ENCODE assay signal across 8 cellular contexts in the genomic region with DNA sequence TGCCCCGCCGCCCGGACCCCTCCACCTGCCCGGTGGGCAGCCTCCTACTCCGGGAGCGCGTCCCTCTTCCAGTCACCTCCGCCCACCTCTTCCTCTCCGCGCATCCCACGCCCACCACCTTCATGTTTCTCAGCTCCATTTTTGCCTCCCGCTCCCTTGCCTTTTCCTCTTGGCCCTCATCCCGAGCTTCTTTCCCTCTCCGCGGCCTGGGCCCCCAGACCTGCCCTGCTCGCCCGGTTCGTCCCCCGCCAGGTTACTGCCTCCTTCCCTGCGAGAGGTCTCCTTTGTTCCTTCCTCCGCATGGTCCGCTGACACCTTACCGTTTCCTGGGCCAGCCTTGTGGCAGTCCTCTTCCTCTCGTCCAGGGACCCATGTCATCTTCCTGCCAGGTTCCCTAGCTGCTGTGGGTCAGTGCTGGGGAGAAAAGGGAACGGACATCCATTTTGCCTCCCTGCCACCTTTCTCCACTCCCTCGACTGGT. TPM values are rescaled to one million over a fixed set of nuclear protein-coding genes. Genes with fewer than 3 reads are reported as not detected.
DNase-seq lines count a peak whose midpoint lies in the region; ATAC-seq, FAIRE-seq and TF ChIP-seq lines count a peak whose summit lies in the region.

No MANE protein-coding gene starts in this region.

- DNase-seq in ELR (ENCODE audit: low read depth) = peak; percentile 50
- DNase-seq in IMR-90 = no peak
- peak; percentile 66 for DNase-seq in activated CD8-positive, alpha-beta memory T cell treated with anti-CD3 and anti-CD28 coated beads, Interleukin-2, amount 50 U/mL, for 48 hours
- peak; percentile 36 for DNase-seq in glomerular visceral epithelial cell (ENCODE audit: extremely low spot score)
- peak; percentile 39 to 76 (median 56) for DNase-seq in pancreas
- no peak for DNase-seq in SHP77 treated with DMSO at 0.1 percent for 48 hours (lab: John Stamatoyannopoulos, UW)
- DNase-seq in GM13977 (ENCODE audit: low spot score) = no peak
- no peak for DNase-seq in NCI-H1417 treated with DMSO at 0.1 percent for 48 hours (lab: John Stamatoyannopoulos, UW)

- H3K36me3 ChIP-seq in IMR-90 (ENCODE audit: control insufficient read depth, insufficient read depth, low read length) = peaks cover 35% of the 10 kb centered on the region
- no peaks in the 10 kb centered on the region for H3K36me3 ChIP-seq in pancreas

- peak overlapping the region; percentile 91 for H3K14ac ChIP-seq in IMR-90 (replicated peaks; ENCODE audit: low read depth, low read length)

- H2AFZ ChIP-seq in IMR-90 (replicated peaks; ENCODE audit: low read length, poor library complexity) = peak overlapping the region; percentile 84

- CTCF ChIA-PET in IMR-90 (lab: Yijun Ruan, JAX) = interaction anchor here (0.9 kb wide), 1 partner anchor 76 kb away, joined by 4 read pairs; no protein-coding TSS in a partner anchor

- peak overlapping the region; percentile 88 for H4K5ac ChIP-seq in IMR-90 (ENCODE audit: low read depth, low read length)

- peak overlapping the region; percentile 99 for H3K9ac ChIP-seq in IMR-90 (ENCODE audit: low read depth, low read length)

- WGBS in IMR-90 (ENCODE audit: extremely low coverage in 2 of 2, insufficient read length in 1 of 2), 2 experiments = 1% methylated on average over 20 of the region's 26 CpGs; no CpG with 5 or more reads in 1 of the 2 experiments
- 0 to 1% methylated on average over 25 to 26 of the region's 26 CpGs for WGBS in pancreas, 2 donors

- peaks cover 47% of the 10 kb centered on the region for H3K9me1 ChIP-seq in IMR-90 (ENCODE audit: insufficient read depth, low read length)

- peak overlapping the region; percentile 95 for H3K56ac ChIP-seq in IMR-90 (ENCODE audit: extremely low read depth, insufficient read depth, low read length)

- H2BK5ac ChIP-seq in IMR-90 (ENCODE audit: low read depth, low read length, poor library complexity, severe bottlenecking) = peak overlapping the region; percentile 92

- peaks cover 55% of the 10 kb centered on the region for H4K20me1 ChIP-seq in IMR-90 (ENCODE audit: insufficient read depth, low read length)

- peak overlapping the region; percentile 98 for H3K23ac ChIP-seq in IMR-90 (ENCODE audit: low read depth, low read length)

- peaks cover 18 to 75% of the 10 kb centered on the region in 2 experiments for H3K79me1 ChIP-seq in IMR-90 (ENCODE audit: low read depth in 1 of 2, low read length in 2 of 2)

- FAIRE-seq in pancreas (lab: Jason Lieb, UNC) = no peak

- peak overlapping the region; percentile 95 for H2AK9ac ChIP-seq in IMR-90 (replicated peaks; ENCODE audit: low read depth, low read length, poor library complexity)

- POLR2A ChIA-PET in IMR-90 (lab: Charles Lee; ENCODE audit: unreplicated experiment) = interaction anchor here (0.5 to 1.6 kb wide), 4 partner anchors 10 to 57 kb away, joined by 3 to 6 read pairs (median 4); no protein-coding TSS in a partner anchor

- in situ Hi-C loops in IMR-90 (cut with MboI; ENCODE audit: low sequenced_read_pairs) (loop anchor here (5.0 to 25.0 kb wide), 2 partner anchors 63 to 443 kb away; no protein-coding TSS in a partner anchor), GM13977 (cut with MboI; ENCODE audit: low pct_unique_long_range_greater_than_20kb, low sequenced_read_pairs, unreplicated experiment) (no loop called here)

- H3K27me3 ChIP-seq in IMR-90 (ENCODE audit: control insufficient read depth, insufficient read depth, low read length) = no peaks in the 10 kb centered on the region
- no peaks in the 10 kb centered on the region for H3K27me3 ChIP-seq in pancreas

- H2BK15ac ChIP-seq in IMR-90 (ENCODE audit: low read depth, low read length) = peak overlapping the region; percentile 48; the same call in 2 of the 3 replicates

- H2AK5ac ChIP-seq in IMR-90 (ENCODE audit: low read depth, low read length) = peak overlapping the region; percentile 85

- H3K4me2 ChIP-seq in IMR-90 (ENCODE audit: low read depth, low read length) = peak overlapping the region; percentile 96

- TF ChIP-seq CTCF in IMR-90 (conservative IDR thresholded peaks at IDR 0.05; ENCODE audit: low read depth, low read length) (no peak), pancreas (IDR thresholded peaks at IDR 0.05) (no peak), GM13977 (IDR thresholded peaks at IDR 0.05; ENCODE audit: extremely low read depth, insufficient read depth, missing control alignments) (no peak)

- H3K4me3 ChIP-seq in IMR-90 (ENCODE audit: insufficient read depth, low read depth, low read length) (peak overlapping the region; percentile 94), pancreas (peak overlapping the region; percentile 88 to 94 (median 91))

- H4K91ac ChIP-seq in IMR-90 (ENCODE audit: insufficient read depth, low read depth, low read length) = peak overlapping the region; percentile 92

- no peak for TF ChIP-seq POLR2A in IMR-90 (IDR thresholded peaks at IDR 0.05; ENCODE audit: low read depth, low read length)

- dilution Hi-C loops in IMR-90 (cut with HindIII; ENCODE audit: low sequenced_read_pairs, unreplicated experiment) = loop anchor here (25.0 kb wide), 1 partner anchor 118 kb away; no protein-coding TSS in a partner anchor

- H3K27ac ChIP-seq in IMR-90 (ENCODE audit: insufficient read depth, low read length) (peak overlapping the region; percentile 99), pancreas (peak overlapping the region; percentile 69 to 94 (median 84))

- H3K4me1 ChIP-seq in IMR-90 (ENCODE audit: control insufficient read depth, insufficient read depth, low read length) = peaks cover 35% of the 10 kb centered on the region
- H3K4me1 ChIP-seq in pancreas = peaks cover 19 to 39% (median 35%) of the 10 kb centered on the region in 3 donors

- peak overlapping the region; percentile 92 for H3K4ac ChIP-seq in IMR-90 (ENCODE audit: low read depth, low read length)

- TF ChIP-seq RAD21 in IMR-90 (IDR thresholded peaks at IDR 0.05; ENCODE audit: low read length) = no peak

- no TSS peak for BruUV-seq in IMR-90 (replicated peaks; lab: Mats Ljungman, UMichigan)

- no peaks in the 10 kb centered on the region for H3K9me3 ChIP-seq in IMR-90 (ENCODE audit: control insufficient read depth, insufficient read depth, low read length)
- H3K9me3 ChIP-seq in pancreas = no peaks in the 10 kb centered on the region

- ATAC-seq in IMR-90 (ENCODE audit: low read depth) (no peak; the same call in 1 of the 2 replicates), pancreas (peak in 2 of 4 donors; percentile 0 to 3)

- peak overlapping the region; percentile 94 for H3K18ac ChIP-seq in IMR-90 (ENCODE audit: low read depth, low read length)

- peak overlapping the region; percentile 16; the same call in 1 of the 2 replicates for H2BK20ac ChIP-seq in IMR-90 (ENCODE audit: low read depth, low read length)

- intact Hi-C loops in IMR-90 (cut with micrococcal nuclease) (loop anchor here (5.0 to 10.0 kb wide), 3 partner anchors 73 to 450 kb away; partner anchors contain the start of gene TOR1AIP1), pancreas (cut with DNase I) (no loop called here)

- H2BK120ac ChIP-seq in IMR-90 (ENCODE audit: low read depth, low read length) = peak overlapping the region; percentile 82

- peak overlapping the region; percentile 15 to 76; a peak in 3 of 4 replicates for H4K8ac ChIP-seq in IMR-90 (ENCODE audit: low read depth in 2 of 2, low read length in 2 of 2)

TF ChIP-seq in IMR-90, 13 proteins besides CTCF, POLR2A, EP300 and RAD21:
- TF ChIP-seq BHLHE40 (IDR thresholded peaks at IDR 0.05; ENCODE audit: low read depth, low read length) = no peak
- no peak; the same call in 1 of the 2 replicates for TF ChIP-seq CHD1 (IDR thresholded peaks at IDR 0.05; ENCODE audit: low read depth, low read length)
- TF ChIP-seq RFX5 (IDR thresholded peaks at IDR 0.05; ENCODE audit: low read depth, low read length) = no peak
- TF ChIP-seq MXI1 (IDR thresholded peaks at IDR 0.05; ENCODE audit: borderline replicate concordance, low read depth, low read length) = 0 out of 2 replicates have a peak, but pooled peaks have one; percentile 63
- no peak for TF ChIP-seq NFE2L2 (IDR thresholded peaks at IDR 0.05; ENCODE audit: low read depth, low read length)
- no peak for TF ChIP-seq MAZ (IDR thresholded peaks at IDR 0.05; ENCODE audit: borderline replicate concordance, low read depth, low read length)
- TF ChIP-seq CEBPB (IDR thresholded peaks at IDR 0.05; ENCODE audit: low read depth, low read length) = no peak

RNA-seq across cellular contexts. Expression of gene QSOX1, which starts 0.6 kb away (rescaled TPM):
- 93.3 and 102 TPM in 2 replicates for total RNA-seq in IMR-90 (2012; rRNA removed)
- polyA plus RNA-seq in IMR-90 (2012; rRNA removed) = 765 and 791 TPM in 2 replicates
- 1,392 and 1,573 TPM in 2 replicates for polyA plus RNA-seq in IMR-90 (2012; cell fraction: cytosol; rRNA removed)
- polyA plus RNA-seq in IMR-90 (2012; cell fraction: nucleus; rRNA removed; ENCODE audit: low replicate concordance) = 755 and 1,109 TPM in 2 replicates
- 100 to 1,000 TPM in 4 of 6 donors, 10 to 100 TPM in 2; 67.5 to 143 (median 123) TPM for total RNA-seq in pancreas
- polyA plus RNA-seq in pancreas = 100 to 1,000 TPM in 1 of 2 donors, 10 to 100 TPM in 1; 85.1 to 117 TPM

Comparison
In these comparisons a context has a peak if more than half of its experiments do, and no peak if none do; other contexts are left out.
1. DNase-seq: peak in ELR (single experiment), activated CD8-positive, alpha-beta memory T cell treated with anti-CD3 and anti-CD28 coated beads, Interleukin-2, amount 50 U/mL, for 48 hours (single experiment), glomerular visceral epithelial cell (single experiment) and pancreas (6 of 6); none in IMR-90 (single experiment), SHP77 treated with DMSO at 0.1 percent for 48 hours (single experiment), GM13977 (single experiment) and NCI-H1417 treated with DMSO at 0.1 percent for 48 hours (single experiment).